ENCODE assay signal across 1 cellular context in the genomic region with DNA sequence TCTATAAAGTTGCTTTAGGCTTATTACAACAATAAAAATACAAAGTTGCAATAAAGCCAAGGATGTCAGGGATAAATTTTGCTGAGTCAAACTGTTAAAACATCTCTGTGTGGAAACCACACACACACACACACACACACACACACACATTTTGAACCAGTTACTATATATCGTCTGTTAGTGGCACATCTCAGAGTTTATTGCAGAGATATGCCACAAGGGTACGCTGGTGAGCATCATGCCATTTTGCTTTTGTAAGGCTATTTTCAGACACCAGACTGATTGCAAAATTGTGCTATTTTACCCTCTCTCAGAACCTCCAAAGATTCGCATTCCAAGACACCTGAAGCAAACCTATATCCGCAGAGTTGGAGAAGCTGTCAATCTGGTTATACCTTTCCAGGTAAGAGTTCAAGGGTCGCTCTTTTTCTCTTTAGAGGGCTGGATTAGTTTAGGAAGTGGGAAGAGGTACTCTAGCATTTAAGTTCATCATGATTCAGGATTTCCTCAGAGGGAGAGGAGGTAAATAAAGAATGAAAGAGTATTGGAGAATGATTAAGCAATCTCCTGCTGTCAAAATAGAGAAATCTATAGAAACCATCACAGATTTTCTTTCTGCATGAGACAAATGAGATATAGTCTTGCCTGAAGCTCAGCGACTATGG.
TF ChIP-seq lines count a peak whose summit lies in the region.

No MANE protein-coding gene starts in this region.

TF ChIP-seq in K562, 482 proteins besides CTCF, POLR2A, EP300 and RAD21 (continues in another document):
- TF ChIP-seq, protein P1, sequence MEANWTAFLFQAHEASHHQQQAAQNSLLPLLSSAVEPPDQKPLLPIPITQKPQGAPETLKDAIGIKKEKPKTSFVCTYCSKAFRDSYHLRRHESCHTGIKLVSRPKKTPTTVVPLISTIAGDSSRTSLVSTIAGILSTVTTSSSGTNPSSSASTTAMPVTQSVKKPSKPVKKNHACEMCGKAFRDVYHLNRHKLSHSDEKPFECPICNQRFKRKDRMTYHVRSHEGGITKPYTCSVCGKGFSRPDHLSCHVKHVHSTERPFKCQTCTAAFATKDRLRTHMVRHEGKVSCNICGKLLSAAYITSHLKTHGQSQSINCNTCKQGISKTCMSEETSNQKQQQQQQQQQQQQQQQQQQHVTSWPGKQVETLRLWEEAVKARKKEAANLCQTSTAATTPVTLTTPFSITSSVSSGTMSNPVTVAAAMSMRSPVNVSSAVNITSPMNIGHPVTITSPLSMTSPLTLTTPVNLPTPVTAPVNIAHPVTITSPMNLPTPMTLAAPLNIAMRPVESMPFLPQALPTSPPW (CRISPR knock-in tag; IDR thresholded peaks at IDR 0.05), result no peak
- TF ChIP-seq SMC3 (conservative IDR thresholded peaks at IDR 0.05; ENCODE audit: insufficient read depth, low read depth, low read length), result peak; percentile 64
- TF ChIP-seq EGR1 (conservative IDR thresholded peaks at IDR 0.05), result no peak
- TF ChIP-seq NR2F6 (CRISPR knock-in tag; IDR thresholded peaks at IDR 0.05), result no peak
- TF ChIP-seq, protein P2, sequence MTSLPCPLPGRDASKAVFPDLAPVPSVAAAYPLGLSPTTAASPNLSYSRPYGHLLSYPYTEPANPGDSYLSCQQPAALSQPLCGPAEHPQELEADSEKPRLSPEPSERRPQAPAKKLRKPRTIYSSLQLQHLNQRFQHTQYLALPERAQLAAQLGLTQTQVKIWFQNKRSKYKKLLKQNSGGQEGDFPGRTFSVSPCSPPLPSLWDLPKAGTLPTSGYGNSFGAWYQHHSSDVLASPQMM (CRISPR knock-in tag; IDR thresholded peaks at IDR 0.05), result no peak
- TF ChIP-seq RBFOX2 (IDR thresholded peaks at IDR 0.05; ENCODE audit: low read depth, low read length), result no peak
- no peak for TF ChIP-seq EHMT2 (IDR thresholded peaks at IDR 0.05)
- TF ChIP-seq FOXJ3 (CRISPR knock-in tag; IDR thresholded peaks at IDR 0.05), result no peak
- no peak for TF ChIP-seq KLF16 (IDR thresholded peaks at IDR 0.05)
- no peak for TF ChIP-seq HEY1 (CRISPR knock-in tag; IDR thresholded peaks at IDR 0.05; ENCODE audit: borderline replicate concordance)
- TF ChIP-seq, protein P3, sequence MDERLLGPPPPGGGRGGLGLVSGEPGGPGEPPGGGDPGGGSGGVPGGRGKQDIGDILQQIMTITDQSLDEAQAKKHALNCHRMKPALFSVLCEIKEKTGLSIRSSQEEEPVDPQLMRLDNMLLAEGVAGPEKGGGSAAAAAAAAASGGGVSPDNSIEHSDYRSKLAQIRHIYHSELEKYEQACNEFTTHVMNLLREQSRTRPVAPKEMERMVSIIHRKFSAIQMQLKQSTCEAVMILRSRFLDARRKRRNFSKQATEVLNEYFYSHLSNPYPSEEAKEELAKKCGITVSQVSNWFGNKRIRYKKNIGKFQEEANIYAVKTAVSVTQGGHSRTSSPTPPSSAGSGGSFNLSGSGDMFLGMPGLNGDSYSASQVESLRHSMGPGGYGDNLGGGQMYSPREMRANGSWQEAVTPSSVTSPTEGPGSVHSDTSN (CRISPR knock-in tag; IDR thresholded peaks at IDR 0.05; ENCODE audit: low read depth), result no peak
- TF ChIP-seq, protein P3 (tag; conservative IDR thresholded peaks at IDR 0.05; ENCODE audit: low read depth), result peak; percentile 49
- 0 out of 2 replicates have a peak, but pooled peaks have one; percentile 50 for TF ChIP-seq CC2D1A (IDR thresholded peaks at IDR 0.05)
- no peak for TF ChIP-seq ZC3H8 (IDR thresholded peaks at IDR 0.05)
- peak; percentile 76 for TF ChIP-seq BACH1 (tag; IDR thresholded peaks at IDR 0.05)
- no peak for TF ChIP-seq TBP (optimal IDR thresholded peaks at IDR 0.05; ENCODE audit: low read depth, low read length)
- no peak for TF ChIP-seq MCM7 (IDR thresholded peaks at IDR 0.05)
- TF ChIP-seq, protein P4, sequence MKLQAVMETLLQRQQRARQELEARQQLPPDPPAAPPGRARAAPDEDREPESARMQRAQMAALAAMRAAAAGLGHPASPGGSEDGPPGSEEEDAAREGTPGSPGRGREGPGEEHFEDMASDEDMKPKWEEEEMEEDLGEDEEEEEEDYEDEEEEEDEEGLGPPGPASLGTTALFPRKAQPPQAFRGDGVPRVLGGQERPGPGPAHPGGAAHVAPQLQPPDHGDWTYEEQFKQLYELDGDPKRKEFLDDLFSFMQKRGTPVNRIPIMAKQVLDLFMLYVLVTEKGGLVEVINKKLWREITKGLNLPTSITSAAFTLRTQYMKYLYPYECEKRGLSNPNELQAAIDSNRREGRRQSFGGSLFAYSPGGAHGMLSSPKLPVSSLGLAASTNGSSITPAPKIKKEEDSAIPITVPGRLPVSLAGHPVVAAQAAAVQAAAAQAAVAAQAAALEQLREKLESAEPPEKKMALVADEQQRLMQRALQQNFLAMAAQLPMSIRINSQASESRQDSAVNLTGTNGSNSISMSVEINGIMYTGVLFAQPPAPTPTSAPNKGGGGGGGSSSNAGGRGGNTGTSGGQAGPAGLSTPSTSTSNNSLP (IDR thresholded peaks at IDR 0.05; ENCODE audit: borderline replicate concordance, low read depth, low read length), result peak; percentile 85; the same call in 1 of the 2 replicates
- peak in 1 of 2 experiments; percentile 24; a peak in 1 of 4 replicates for TF ChIP-seq FOXK2 (conservative IDR thresholded peaks at IDR 0.05 in 1 of 2, IDR thresholded peaks at IDR 0.05 in 1 of 2; ENCODE audit: low read depth in 2 of 2)
- no peak for TF ChIP-seq TCF7L2 (IDR thresholded peaks at IDR 0.05; ENCODE audit: low read depth, low read length)
- TF ChIP-seq FOXK1 (CRISPR knock-in tag; IDR thresholded peaks at IDR 0.05; ENCODE audit: borderline replicate concordance), result no peak
- TF ChIP-seq, protein P5, sequence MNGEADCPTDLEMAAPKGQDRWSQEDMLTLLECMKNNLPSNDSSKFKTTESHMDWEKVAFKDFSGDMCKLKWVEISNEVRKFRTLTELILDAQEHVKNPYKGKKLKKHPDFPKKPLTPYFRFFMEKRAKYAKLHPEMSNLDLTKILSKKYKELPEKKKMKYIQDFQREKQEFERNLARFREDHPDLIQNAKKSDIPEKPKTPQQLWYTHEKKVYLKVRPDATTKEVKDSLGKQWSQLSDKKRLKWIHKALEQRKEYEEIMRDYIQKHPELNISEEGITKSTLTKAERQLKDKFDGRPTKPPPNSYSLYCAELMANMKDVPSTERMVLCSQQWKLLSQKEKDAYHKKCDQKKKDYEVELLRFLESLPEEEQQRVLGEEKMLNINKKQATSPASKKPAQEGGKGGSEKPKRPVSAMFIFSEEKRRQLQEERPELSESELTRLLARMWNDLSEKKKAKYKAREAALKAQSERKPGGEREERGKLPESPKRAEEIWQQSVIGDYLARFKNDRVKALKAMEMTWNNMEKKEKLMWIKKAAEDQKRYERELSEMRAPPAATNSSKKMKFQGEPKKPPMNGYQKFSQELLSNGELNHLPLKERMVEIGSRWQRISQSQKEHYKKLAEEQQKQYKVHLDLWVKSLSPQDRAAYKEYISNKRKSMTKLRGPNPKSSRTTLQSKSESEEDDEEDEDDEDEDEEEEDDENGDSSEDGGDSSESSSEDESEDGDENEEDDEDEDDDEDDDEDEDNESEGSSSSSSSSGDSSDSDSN (IDR thresholded peaks at IDR 0.05; ENCODE audit: borderline replicate concordance in 1 of 2, low read depth in 2 of 2, low read length in 2 of 2), result no peak
- no peak for TF ChIP-seq NCOA6 (IDR thresholded peaks at IDR 0.05)
- TF ChIP-seq, protein P6, sequence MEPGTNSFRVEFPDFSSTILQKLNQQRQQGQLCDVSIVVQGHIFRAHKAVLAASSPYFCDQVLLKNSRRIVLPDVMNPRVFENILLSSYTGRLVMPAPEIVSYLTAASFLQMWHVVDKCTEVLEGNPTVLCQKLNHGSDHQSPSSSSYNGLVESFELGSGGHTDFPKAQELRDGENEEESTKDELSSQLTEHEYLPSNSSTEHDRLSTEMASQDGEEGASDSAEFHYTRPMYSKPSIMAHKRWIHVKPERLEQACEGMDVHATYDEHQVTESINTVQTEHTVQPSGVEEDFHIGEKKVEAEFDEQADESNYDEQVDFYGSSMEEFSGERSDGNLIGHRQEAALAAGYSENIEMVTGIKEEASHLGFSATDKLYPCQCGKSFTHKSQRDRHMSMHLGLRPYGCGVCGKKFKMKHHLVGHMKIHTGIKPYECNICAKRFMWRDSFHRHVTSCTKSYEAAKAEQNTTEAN (CRISPR knock-in tag; IDR thresholded peaks at IDR 0.05), result no peak
- no peak for TF ChIP-seq LARP7 (IDR thresholded peaks at IDR 0.05)
- no peak for TF ChIP-seq SIN3B (IDR thresholded peaks at IDR 0.05; ENCODE audit: low read depth)
- TF ChIP-seq KAT7 (CRISPR knock-in tag; IDR thresholded peaks at IDR 0.05; ENCODE audit: borderline replicate concordance), result no peak
- no peak for TF ChIP-seq POLR2H (tag; IDR thresholded peaks at IDR 0.05; ENCODE audit: low read depth)
- TF ChIP-seq PTTG1 (tag; IDR thresholded peaks at IDR 0.05; ENCODE audit: low read depth), result no peak
- TF ChIP-seq, protein P7, sequence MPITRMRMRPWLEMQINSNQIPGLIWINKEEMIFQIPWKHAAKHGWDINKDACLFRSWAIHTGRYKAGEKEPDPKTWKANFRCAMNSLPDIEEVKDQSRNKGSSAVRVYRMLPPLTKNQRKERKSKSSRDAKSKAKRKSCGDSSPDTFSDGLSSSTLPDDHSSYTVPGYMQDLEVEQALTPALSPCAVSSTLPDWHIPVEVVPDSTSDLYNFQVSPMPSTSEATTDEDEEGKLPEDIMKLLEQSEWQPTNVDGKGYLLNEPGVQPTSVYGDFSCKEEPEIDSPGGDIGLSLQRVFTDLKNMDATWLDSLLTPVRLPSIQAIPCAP (CRISPR knock-in tag; IDR thresholded peaks at IDR 0.05; ENCODE audit: borderline replicate concordance), result no peak
- no peak for TF ChIP-seq NR3C1 (CRISPR knock-in tag; IDR thresholded peaks at IDR 0.05)
- no peak for TF ChIP-seq HDAC2 (IDR thresholded peaks at IDR 0.05)
- TF ChIP-seq CEBPG (CRISPR knock-in tag; IDR thresholded peaks at IDR 0.05), result no peak
- peak; percentile 31 to 78; a peak in 2 of 4 replicates for TF ChIP-seq CEBPG (tag; conservative IDR thresholded peaks at IDR 0.05 in 1 of 2, IDR thresholded peaks at IDR 0.05 in 1 of 2)
- TF ChIP-seq ZKSCAN8 (CRISPR knock-in tag; IDR thresholded peaks at IDR 0.05), result no peak
- no peak for TF ChIP-seq JUND (IDR thresholded peaks at IDR 0.05; ENCODE audit: borderline replicate concordance, low read depth, low read length)
- peak; percentile 8; the same call in 1 of the 3 replicates for TF ChIP-seq JUND (tag; IDR thresholded peaks at IDR 0.05; ENCODE audit: borderline replicate concordance, low read depth, low read length)
- TF ChIP-seq ZNF431 (CRISPR knock-in tag; IDR thresholded peaks at IDR 0.05), result no peak
- no peak for TF ChIP-seq SIX5 (IDR thresholded peaks at IDR 0.05; ENCODE audit: borderline replicate concordance in 1 of 2, insufficient read depth in 1 of 2, low read depth in 1 of 2, low read length in 2 of 2)
- no peak for TF ChIP-seq SMARCE1 (IDR thresholded peaks at IDR 0.05)
- TF ChIP-seq MAFF (IDR thresholded peaks at IDR 0.05; ENCODE audit: low read length), result peak; percentile 86
- TF ChIP-seq, protein P8, sequence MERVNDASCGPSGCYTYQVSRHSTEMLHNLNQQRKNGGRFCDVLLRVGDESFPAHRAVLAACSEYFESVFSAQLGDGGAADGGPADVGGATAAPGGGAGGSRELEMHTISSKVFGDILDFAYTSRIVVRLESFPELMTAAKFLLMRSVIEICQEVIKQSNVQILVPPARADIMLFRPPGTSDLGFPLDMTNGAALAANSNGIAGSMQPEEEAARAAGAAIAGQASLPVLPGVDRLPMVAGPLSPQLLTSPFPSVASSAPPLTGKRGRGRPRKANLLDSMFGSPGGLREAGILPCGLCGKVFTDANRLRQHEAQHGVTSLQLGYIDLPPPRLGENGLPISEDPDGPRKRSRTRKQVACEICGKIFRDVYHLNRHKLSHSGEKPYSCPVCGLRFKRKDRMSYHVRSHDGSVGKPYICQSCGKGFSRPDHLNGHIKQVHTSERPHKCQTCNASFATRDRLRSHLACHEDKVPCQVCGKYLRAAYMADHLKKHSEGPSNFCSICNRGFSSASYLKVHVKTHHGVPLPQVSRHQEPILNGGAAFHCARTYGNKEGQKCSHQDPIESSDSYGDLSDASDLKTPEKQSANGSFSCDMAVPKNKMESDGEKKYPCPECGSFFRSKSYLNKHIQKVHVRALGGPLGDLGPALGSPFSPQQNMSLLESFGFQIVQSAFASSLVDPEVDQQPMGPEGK (CRISPR knock-in tag; IDR thresholded peaks at IDR 0.05; ENCODE audit: borderline replicate concordance), result no peak
- TF ChIP-seq NELFE (IDR thresholded peaks at IDR 0.05; ENCODE audit: insufficient read depth, insufficient read length), result no peak
- TF ChIP-seq, protein P9, sequence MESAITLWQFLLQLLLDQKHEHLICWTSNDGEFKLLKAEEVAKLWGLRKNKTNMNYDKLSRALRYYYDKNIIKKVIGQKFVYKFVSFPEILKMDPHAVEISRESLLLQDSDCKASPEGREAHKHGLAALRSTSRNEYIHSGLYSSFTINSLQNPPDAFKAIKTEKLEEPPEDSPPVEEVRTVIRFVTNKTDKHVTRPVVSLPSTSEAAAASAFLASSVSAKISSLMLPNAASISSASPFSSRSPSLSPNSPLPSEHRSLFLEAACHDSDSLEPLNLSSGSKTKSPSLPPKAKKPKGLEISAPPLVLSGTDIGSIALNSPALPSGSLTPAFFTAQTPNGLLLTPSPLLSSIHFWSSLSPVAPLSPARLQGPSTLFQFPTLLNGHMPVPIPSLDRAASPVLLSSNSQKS (CRISPR knock-in tag; IDR thresholded peaks at IDR 0.05), result no peak
- TF ChIP-seq ADNP (tag; IDR thresholded peaks at IDR 0.05), result no peak
- TF ChIP-seq KDM5B (IDR thresholded peaks at IDR 0.05; ENCODE audit: insufficient replicate concordance, low read depth, low read length), result no peak
